20 cellular contexts compared by ENCODE assay signal in the genomic region with DNA sequence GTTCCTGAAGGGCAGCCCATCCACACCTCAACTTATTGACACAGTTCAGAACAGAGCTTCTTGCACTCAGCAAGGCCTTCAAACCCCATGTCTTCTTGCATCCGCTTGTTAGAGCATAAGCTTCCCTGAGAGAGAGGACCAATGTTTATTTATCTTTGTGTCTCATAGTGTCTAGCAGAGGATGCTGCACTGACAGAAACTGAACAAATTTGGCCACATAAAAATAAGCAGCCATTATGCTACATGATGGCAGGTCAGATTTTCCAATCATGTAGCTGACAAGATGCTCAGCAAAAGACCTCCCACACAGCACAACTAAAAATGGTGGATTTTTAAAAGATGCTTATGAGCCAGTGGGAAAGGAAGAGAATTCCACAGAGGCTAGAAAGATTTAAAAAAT. TPM values are rescaled to one million over a fixed set of nuclear protein-coding genes. Genes with fewer than 3 reads are reported as not detected.
DNase-seq lines count a peak whose midpoint lies in the region; ATAC-seq and TF ChIP-seq lines count a peak whose summit lies in the region.
"Had no signal": no experiment of that assay in that cellular context is flagged by ENCODE, and none has a peak within 500 bp of the region (broad histone marks: within the 10 kb centered on the region; RNA-seq: fewer than 3 reads in every experiment).

No MANE protein-coding gene starts in this region.

- H3K27me3 ChIP-seq in AG04450 (ENCODE audit: control insufficient read depth, insufficient read depth, low read length) (no peaks in the 10 kb centered on the region), IMR-90 (ENCODE audit: control insufficient read depth, insufficient read depth, low read length) (no peaks in the 10 kb centered on the region), SJSA1 (replicated peaks) (no peaks in the 10 kb centered on the region), osteoblast (ENCODE audit: insufficient read depth, low read length) (no peaks in the 10 kb centered on the region)
- H3K27me3 ChIP-seq: BE2C; BLaER1 treated with 17β-estradiol and CSF1 and Interleukin-3, amounts not matched to agents 10 nM and 100 nM had no signal

- H4K20me1 ChIP-seq in IMR-90 (ENCODE audit: insufficient read depth, low read length) (no peaks in the 10 kb centered on the region), osteoblast (ENCODE audit: insufficient read depth, low read length) (no peaks in the 10 kb centered on the region)
- H4K20me1 ChIP-seq: BLaER1 treated with 17β-estradiol and CSF1 and Interleukin-3, amounts not matched to agents 10 nM and 100 nM had no signal

- no peaks in the 10 kb centered on the region for H3K79me2 ChIP-seq in osteoblast (ENCODE audit: insufficient read depth, low read length)

- peak overlapping the region; percentile 61; the same call in 1 of the 2 replicates for H4K5ac ChIP-seq in IMR-90 (ENCODE audit: low read depth, low read length)

- H4K8ac ChIP-seq in IMR-90 (ENCODE audit: low read depth in 2 of 2, low read length in 2 of 2) = peak overlapping the region in 1 of 2 experiments; percentile 92; a peak in 2 of 4 replicates

- peak overlapping the region; percentile 74 for H3K18ac ChIP-seq in IMR-90 (ENCODE audit: low read depth, low read length)

- H2AK9ac ChIP-seq in IMR-90 (replicated peaks; ENCODE audit: low read depth, low read length, poor library complexity) = peak overlapping the region; percentile 18

- H3K4me2 ChIP-seq in IMR-90 (ENCODE audit: low read depth, low read length) (no peak overlapping the region), osteoblast (ENCODE audit: insufficient read depth, low read length) (no peak overlapping the region)
- H3K4me2 ChIP-seq: BLaER1 treated with 17β-estradiol and CSF1 and Interleukin-3, amounts not matched to agents 10 nM and 100 nM had no signal

- H2BK20ac ChIP-seq in IMR-90 (ENCODE audit: low read depth, low read length) = peak overlapping the region; percentile 87

- TF ChIP-seq POLR2A in IMR-90 (IDR thresholded peaks at IDR 0.05; ENCODE audit: low read depth, low read length) = no peak

- peak overlapping the region; percentile 48 for H2BK5ac ChIP-seq in IMR-90 (ENCODE audit: low read depth, low read length, poor library complexity, severe bottlenecking)

- H2BK120ac ChIP-seq in IMR-90 (ENCODE audit: low read depth, low read length) = peak overlapping the region; percentile 70

- H3K9me3 ChIP-seq in AG04450 (ENCODE audit: control insufficient read depth, insufficient read depth, low read length) = no peaks in the 10 kb centered on the region; the same call in 1 of the 2 replicates
- H3K9me3 ChIP-seq in IMR-90 (ENCODE audit: control insufficient read depth, insufficient read depth, low read length) = no peaks in the 10 kb centered on the region
- H3K9me3 ChIP-seq in SJSA1 (replicated peaks) = no peaks in the 10 kb centered on the region; the same call in 1 of the 2 replicates
- H3K9me3 ChIP-seq in osteoblast (ENCODE audit: low read depth, low read length) = no peaks in the 10 kb centered on the region
- H3K9me3 ChIP-seq: BE2C, HAP-1 had no signal

- CTCF ChIA-PET in AG04450 (lab: Charles Lee) (interaction anchor here (1.2 to 1.7 kb wide), 3 partner anchors 52 to 65 kb away, joined by 3 to 7 read pairs (median 5); no protein-coding TSS in a partner anchor), IMR-90 (lab: Yijun Ruan, JAX) (no interaction called here)

- peak overlapping the region; percentile 68; the same call in 1 of the 2 replicates for H2AK5ac ChIP-seq in IMR-90 (ENCODE audit: low read depth, low read length)

- peaks cover 0 to 6% of the 10 kb centered on the region in 2 experiments; a peak in 2 of 4 replicates for H3K79me1 ChIP-seq in IMR-90 (ENCODE audit: low read depth in 1 of 2, low read length in 2 of 2)

- no CpG with 5 or more reads among the region's 1 CpG for WGBS in IMR-90 (ENCODE audit: extremely low coverage in 2 of 2, insufficient read length in 1 of 2), 2 experiments

- TF ChIP-seq CTCF in AG04450 (IDR thresholded peaks at IDR 0.05; ENCODE audit: low read depth, low read length) (no peak), IMR-90 (conservative IDR thresholded peaks at IDR 0.05; ENCODE audit: low read depth, low read length) (no peak), osteoblast (IDR thresholded peaks at IDR 0.05; ENCODE audit: extremely low read depth, low read depth, low read length) (no peak)

- H3K36me3 ChIP-seq in IMR-90 (ENCODE audit: control insufficient read depth, insufficient read depth, low read length) = no peaks in the 10 kb centered on the region
- no peaks in the 10 kb centered on the region for H3K36me3 ChIP-seq in SJSA1
- no peaks in the 10 kb centered on the region for H3K36me3 ChIP-seq in osteoblast (ENCODE audit: insufficient read depth, low read length)
- H3K36me3 ChIP-seq: BE2C; BLaER1 treated with 17β-estradiol and CSF1 and Interleukin-3, amounts not matched to agents 10 nM and 100 nM; HAP-1 had no signal

- in situ Hi-C loops in IMR-90 (cut with MboI; ENCODE audit: low sequenced_read_pairs) = loop anchor here (10.0 kb wide), 1 partner anchor 57 kb away; no protein-coding TSS in a partner anchor

- BruUV-seq in IMR-90 (replicated peaks; lab: Mats Ljungman, UMichigan) = no TSS peak

- peak overlapping the region; percentile 45; the same call in 1 of the 2 replicates for H3K56ac ChIP-seq in IMR-90 (ENCODE audit: extremely low read depth, insufficient read depth, low read length)

- POLR2A ChIA-PET in AG04450 (lab: Yijun Ruan, JAX) (no interaction called here), IMR-90 (lab: Charles Lee; ENCODE audit: unreplicated experiment) (no interaction called here)

- peak overlapping the region; percentile 16; the same call in 1 of the 3 replicates for H2BK15ac ChIP-seq in IMR-90 (ENCODE audit: low read depth, low read length)

- H3K23ac ChIP-seq in IMR-90 (ENCODE audit: low read depth, low read length) = peak overlapping the region; percentile 4; the same call in 1 of the 2 replicates

- peak overlapping the region; percentile 9 for H2AFZ ChIP-seq in IMR-90 (replicated peaks; ENCODE audit: low read length, poor library complexity)
- H2AFZ ChIP-seq in osteoblast (ENCODE audit: low read length) = peak overlapping the region; percentile 44

- H3K14ac ChIP-seq in IMR-90 (replicated peaks; ENCODE audit: low read depth, low read length) = peak overlapping the region; percentile 50

- DNase-seq in AG04450 (ENCODE audit: low read depth, low spot score) (no peak), IMR-90 (peak; percentile 65), SJSA1 (ENCODE audit: low read depth in 1 of 2, low spot score in 2 of 2) (peak; percentile 76 to 91), osteoblast (ENCODE audit: insufficient read length, low spot score, missing footprints) (no peak), iPS-NIHi7 (ENCODE audit: extremely low spot score) (no peak)
- DNase-seq in activated CD4-positive, alpha-beta T cell treated with anti-CD3 and anti-CD28 coated beads for 48 hours = no peak
- DNase-seq: AML-193; BE2C; CD4-positive, alpha-beta T cell; CD8-positive, alpha-beta memory T cell; DMS 273 treated with DMSO at 0.1 percent for 48 hours; DMS79; GF-D8; GOT3; HFFc6 had no signal

- H3K4me3 ChIP-seq in AG04450 (ENCODE audit: low read depth, low read length) (no peak overlapping the region), IMR-90 (ENCODE audit: insufficient read depth, low read depth, low read length) (no peak overlapping the region), SJSA1 (no peak overlapping the region), osteoblast (ENCODE audit: insufficient read depth, low read length) (no peak overlapping the region)
- H3K4me3 ChIP-seq: BLaER1 treated with 17β-estradiol and CSF1 and Interleukin-3, amounts not matched to agents 10 nM and 100 nM; HAP-1 had no signal

- peak overlapping the region; percentile 69 for H3K4ac ChIP-seq in IMR-90 (ENCODE audit: low read depth, low read length)

- peak overlapping the region; percentile 75 for H4K91ac ChIP-seq in IMR-90 (ENCODE audit: insufficient read depth, low read depth, low read length)

- dilution Hi-C loops in IMR-90 (cut with HindIII; ENCODE audit: low sequenced_read_pairs, unreplicated experiment) = no loop called here

- no peak for TF ChIP-seq RAD21 in IMR-90 (IDR thresholded peaks at IDR 0.05; ENCODE audit: low read length)

- intact Hi-C loops in IMR-90 (cut with micrococcal nuclease) = no loop called here

- peaks cover 12% of the 10 kb centered on the region for H3K9me1 ChIP-seq in IMR-90 (ENCODE audit: insufficient read depth, low read length)

- peaks cover 27% of the 10 kb centered on the region for H3K4me1 ChIP-seq in IMR-90 (ENCODE audit: control insufficient read depth, insufficient read depth, low read length)
- H3K4me1 ChIP-seq in SJSA1 (replicated peaks) = peaks cover 55% of the 10 kb centered on the region
- peaks cover 23% of the 10 kb centered on the region for H3K4me1 ChIP-seq in osteoblast (ENCODE audit: insufficient read depth, low read length)
- H3K4me1 ChIP-seq: BE2C, HAP-1 had no signal

- H3K27ac ChIP-seq in AG04450 (ENCODE audit: low read depth, low read length) (peak overlapping the region; percentile 11), IMR-90 (ENCODE audit: insufficient read depth, low read length) (0 out of 2 replicates have a peak overlapping the region, but pooled peaks have one; percentile 11), SJSA1 (peak overlapping the region; percentile 98), osteoblast (ENCODE audit: low read depth, low read length) (no peak overlapping the region)
- H3K27ac ChIP-seq: 22Rv1; BLaER1 treated with 17β-estradiol and CSF1 and Interleukin-3, amounts not matched to agents 10 nM and 100 nM had no signal

- ATAC-seq in IMR-90 (ENCODE audit: low read depth) = peak; percentile 21; the same call in 1 of the 2 replicates
- ATAC-seq in HG03135 (IDR thresholded peaks at IDR 0.05; ENCODE audit: unreplicated experiment) = no peak

- H3K9ac ChIP-seq in IMR-90 (ENCODE audit: low read depth, low read length) = no peak overlapping the region
- H3K9ac ChIP-seq: BLaER1 treated with 17β-estradiol and CSF1 and Interleukin-3, amounts not matched to agents 10 nM and 100 nM had no signal

TF ChIP-seq in IMR-90, 13 proteins besides CTCF, POLR2A, EP300 and RAD21 (continues in another document):
- TF ChIP-seq CHD1 (IDR thresholded peaks at IDR 0.05; ENCODE audit: low read depth, low read length) = no peak
- TF ChIP-seq CEBPB (IDR thresholded peaks at IDR 0.05; ENCODE audit: low read depth, low read length) = no peak
- no peak for TF ChIP-seq FOS (IDR thresholded peaks at IDR 0.05; ENCODE audit: low read depth, low read length)
- no peak for TF ChIP-seq MAFK (IDR thresholded peaks at IDR 0.05; ENCODE audit: low read depth, low read length)
- TF ChIP-seq MAZ (IDR thresholded peaks at IDR 0.05; ENCODE audit: borderline replicate concordance, low read depth, low read length) = no peak
- no peak for TF ChIP-seq RCOR1 (IDR thresholded peaks at IDR 0.05; ENCODE audit: insufficient replicate concordance, low read length)

RNA-seq across cellular contexts. Expression of a gene that starts 38.1 kb away (rescaled TPM):
- 1.5 and 1.6 TPM in 2 replicates for polyA plus RNA-seq in AG04450 (2011; rRNA removed)
- polyA minus RNA-seq in AG04450 (2011; rRNA and poly(A)+ RNA removed) = 0.56 and 1.6 TPM in 2 replicates
- 0.83 and 1.1 TPM in 2 replicates for total RNA-seq in IMR-90 (2012; rRNA removed)
- polyA plus RNA-seq in IMR-90 (2012; rRNA removed) = 1.8 and 2.2 TPM in 2 replicates
- polyA plus RNA-seq in IMR-90 (2012; cell fraction: cytosol; rRNA removed) = 1.9 and 4.8 TPM in 2 replicates
- 1.3 and 3.0 TPM in 2 replicates for polyA plus RNA-seq in IMR-90 (2012; cell fraction: nucleus; rRNA removed; ENCODE audit: low replicate concordance)
- total RNA-seq in SJSA1 (2014; rRNA removed; shearing (Covaris generic)) = 0.06 and 0.68 TPM in 2 replicates
- total RNA-seq in osteoblast = 8.0 and 12.1 TPM in 2 replicates
- total RNA-seq: CD4-positive, alpha-beta T cell; CD8-positive, alpha-beta memory T cell; G401 had no signal

Comparison
In these comparisons a context has a peak if more than half of its experiments do, and no peak if none do; other contexts are left out.
1. DNase-seq: peak in IMR-90 (single experiment) and SJSA1 (2 of 2); none in AG04450 (single experiment), osteoblast (single experiment), activated CD4-positive, alpha-beta T cell treated with anti-CD3 and anti-CD28 coated beads for 48 hours (single experiment) and iPS-NIHi7 (single experiment).